Comparison of ENCODE assay signal across 19 cellular contexts in the genomic region with DNA sequence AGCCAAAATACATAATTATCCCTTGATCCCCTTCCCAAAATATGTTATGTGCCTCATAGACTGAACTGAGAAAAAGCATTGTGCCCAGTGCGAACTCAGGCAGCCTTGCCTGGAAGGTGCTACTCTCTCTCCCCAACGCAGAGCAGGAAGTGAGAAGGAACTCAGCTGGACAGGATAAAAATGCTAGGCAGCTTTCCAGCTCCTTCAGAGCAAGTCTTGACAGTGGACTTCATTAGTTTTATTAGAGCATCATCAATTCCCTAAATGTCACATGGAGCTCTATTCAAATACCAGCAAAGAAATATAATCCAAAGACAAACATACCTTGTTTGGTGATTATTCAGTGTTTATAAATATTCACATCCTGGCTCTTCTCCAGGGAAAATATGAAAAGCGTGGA.
A peak's percentile ranks its signal among the peaks of the same experiment; 100 is the strongest.
DNase-seq lines count a peak whose midpoint lies in the region; ATAC-seq, FAIRE-seq and TF ChIP-seq lines count a peak whose summit lies in the region.
"Had no signal": no experiment of that assay in that cellular context is flagged by ENCODE, and none has a peak within 500 bp of the region (broad histone marks: within the 10 kb centered on the region; RNA-seq: fewer than 3 reads in every experiment).

No MANE protein-coding gene starts in this region.

- no peak for TF ChIP-seq POLR2A in A549 (IDR thresholded peaks at IDR 0.05; ENCODE audit: low read length)

- H3K4me1 Mint-ChIP-seq in nephron progenitor cell = peaks cover 25% of the 10 kb centered on the region
- H3K4me1 Mint-ChIP-seq in activated CD8-positive, alpha-beta T cell treated with anti-CD3 and anti-CD28 coated beads for 36 hours (ENCODE audit: low read depth) = no peaks in the 10 kb centered on the region
- H3K4me1 Mint-ChIP-seq: CD14-positive monocyte had no signal

- peaks cover 35% of the 10 kb centered on the region for H3K36me3 Mint-ChIP-seq in nephron progenitor cell (ENCODE audit: low read depth)
- H3K36me3 Mint-ChIP-seq in activated CD8-positive, alpha-beta T cell treated with anti-CD3 and anti-CD28 coated beads for 36 hours (ENCODE audit: low read depth) = no peaks in the 10 kb centered on the region
- H3K36me3 Mint-ChIP-seq: CD14-positive monocyte had no signal

- TF ChIP-seq EP300 in A549 (IDR thresholded peaks at IDR 0.05) = no peak

- H3K4me1 ChIP-seq in A549 = peaks cover 16% of the 10 kb centered on the region; the same call in 1 of the 3 replicates
- H3K4me1 ChIP-seq: Peyer's patch had no signal

- H3K4me3 ChIP-seq in A549 (no peak overlapping the region), epithelial cell of esophagus (ENCODE audit: low read length) (no peak overlapping the region)
- H3K4me3 ChIP-seq: Peyer's patch had no signal

- no peak overlapping the region for H3K4me3 Mint-ChIP-seq in nephron progenitor cell
- H3K4me3 Mint-ChIP-seq in activated CD8-positive, alpha-beta T cell treated with anti-CD3 and anti-CD28 coated beads for 36 hours = no peak overlapping the region
- H3K4me3 Mint-ChIP-seq: CD14-positive monocyte had no signal

- intact Hi-C loops in activated CD8-positive, alpha-beta T cell treated with anti-CD3 and anti-CD28 coated beads for 36 hours (cut with micrococcal nuclease) = no loop called here

- CTCF ChIA-PET in A549 (lab: Yijun Ruan, JAX) = no interaction called here
- CTCF ChIA-PET in activated CD8-positive, alpha-beta T cell treated with anti-CD3 and anti-CD28 coated beads for 36 hours (lab: Charles Lee) = no interaction called here

- no peak for FAIRE-seq in A549 (lab: Jason Lieb, UNC)
- FAIRE-seq: G401.6, GM12892, H1 had no signal

- 54% methylated on average over 3 of the region's 3 CpGs for WGBS in A549 (ENCODE audit: missing lambda C conversion rate)

- H3K9me3 ChIP-seq in A549 = peaks cover 30% of the 10 kb centered on the region

- no peaks in the 10 kb centered on the region for H3K27me3 Mint-ChIP-seq in nephron progenitor cell (ENCODE audit: low read depth, poor library complexity)
- peaks cover 2% of the 10 kb centered on the region for H3K27me3 Mint-ChIP-seq in activated CD8-positive, alpha-beta T cell treated with anti-CD3 and anti-CD28 coated beads for 36 hours

- TF ChIP-seq CTCF in A549 (IDR thresholded peaks at IDR 0.05) (no peak), epithelial cell of esophagus (IDR thresholded peaks at IDR 0.05; ENCODE audit: insufficient read depth, low read depth, low read length, missing control alignments) (no peak), nephron progenitor cell (IDR thresholded peaks at IDR 0.05) (no peak)
- TF ChIP-seq CTCF in activated CD8-positive, alpha-beta T cell treated with anti-CD3 and anti-CD28 coated beads for 36 hours (IDR thresholded peaks at IDR 0.05) = no peak

- peak overlapping the region; percentile 60 for H3K4me2 ChIP-seq in A549
- H3K4me2 ChIP-seq: KMS-11 had no signal

- POLR2A ChIA-PET in A549 (lab: Yijun Ruan, JAX) = no interaction called here
- POLR2A ChIA-PET in activated CD8-positive, alpha-beta T cell treated with anti-CD3 and anti-CD28 coated beads for 36 hours (lab: Charles Lee) = no interaction called here

- H3K27ac ChIP-seq in A549 = peak overlapping the region; percentile 69 to 75; a peak in 5 of 6 replicates
- H3K27ac ChIP-seq: KMS-11, Peyer's patch had no signal

- H3K27ac Mint-ChIP-seq in nephron progenitor cell = peak overlapping the region; percentile 47
- no peak overlapping the region for H3K27ac Mint-ChIP-seq in activated CD8-positive, alpha-beta T cell treated with anti-CD3 and anti-CD28 coated beads for 36 hours
- H3K27ac Mint-ChIP-seq: CD14-positive monocyte had no signal

- no peak for ATAC-seq in A549
- ATAC-seq in GM21576 (IDR thresholded peaks at IDR 0.05; ENCODE audit: unreplicated experiment) = no peak
- ATAC-seq in activated CD8-positive, alpha-beta T cell treated with anti-CD3 and anti-CD28 coated beads for 36 hours = no peak

- DNase-seq in A549 (ENCODE audit: low read depth in 1 of 2, low spot score in 1 of 2) = no peak
- DNase-seq in NCI-H1048 (lab: John Stamatoyannopoulos, UW) = peak; percentile 12
- peak; percentile 79 for DNase-seq in epithelial cell of esophagus (ENCODE audit: low read depth)
- DNase-seq in nephron progenitor cell = no peak
- no peak for DNase-seq in stimulated activated CD4-positive, alpha-beta T cell treated with anti-CD3 and anti-CD28 coated beads, Interleukin-1b, Interleukin-23, amount 100 ng/mL, for 48 hours
- DNase-seq in SKM-1 (lab: John Stamatoyannopoulos, UW; ENCODE audit: unreplicated experiment) = no peak
- DNase-seq in activated CD8-positive, alpha-beta T cell treated with anti-CD3 and anti-CD28 coated beads for 36 hours = no peak
- DNase-seq: COR-L47, DMS79 treated with DMSO at 0.1 percent for 48 hours, NCI-H1417 treated with DMSO at 0.1 percent for 48 hours, NCI-H2029, NCI-H2171 treated with DMSO at 0.1 percent for 48 hours had no signal

- peaks cover 39% of the 10 kb centered on the region for H3K9me3 Mint-ChIP-seq in nephron progenitor cell
- peaks cover 9% of the 10 kb centered on the region for H3K9me3 Mint-ChIP-seq in activated CD8-positive, alpha-beta T cell treated with anti-CD3 and anti-CD28 coated beads for 36 hours

- no peak for TF ChIP-seq RAD21 in A549 (conservative IDR thresholded peaks at IDR 0.05 in 1 of 2, IDR thresholded peaks at IDR 0.05 in 1 of 2)

TF ChIP-seq in A549, 52 proteins besides CTCF, POLR2A, EP300 and RAD21:
- TF ChIP-seq EHMT2 (IDR thresholded peaks at IDR 0.05; ENCODE audit: low read depth) (no peak), NR3C1 (IDR thresholded peaks at IDR 0.05) (no peak), CBX2 (IDR thresholded peaks at IDR 0.05; ENCODE audit: borderline replicate concordance, low read depth) (no peak), GATA3 (IDR thresholded peaks at IDR 0.05; ENCODE audit: borderline replicate concordance) (no peak), RNF2 (IDR thresholded peaks at IDR 0.05; ENCODE audit: borderline replicate concordance, low read depth) (no peak), MAFK (IDR thresholded peaks at IDR 0.05; ENCODE audit: partially characterized antibody) (no peak), HOXB5 (CRISPR knock-in tag; IDR thresholded peaks at IDR 0.05) (no peak), KDM1A (IDR thresholded peaks at IDR 0.05; ENCODE audit: low read depth) (no peak), ZC3H11A (IDR thresholded peaks at IDR 0.05) (no peak), PBX3 (IDR thresholded peaks at IDR 0.05) (no peak), POLR2AphosphoS2 (conservative IDR thresholded peaks at IDR 0.05; ENCODE audit: low read length) (no peak), ZSCAN20 (CRISPR knock-in tag; IDR thresholded peaks at IDR 0.05) (no peak), FOXS1 (CRISPR knock-in tag; IDR thresholded peaks at IDR 0.05) (no peak), HOXA7 (CRISPR knock-in tag; IDR thresholded peaks at IDR 0.05) (no peak)
- TF ChIP-seq, protein P1, sequence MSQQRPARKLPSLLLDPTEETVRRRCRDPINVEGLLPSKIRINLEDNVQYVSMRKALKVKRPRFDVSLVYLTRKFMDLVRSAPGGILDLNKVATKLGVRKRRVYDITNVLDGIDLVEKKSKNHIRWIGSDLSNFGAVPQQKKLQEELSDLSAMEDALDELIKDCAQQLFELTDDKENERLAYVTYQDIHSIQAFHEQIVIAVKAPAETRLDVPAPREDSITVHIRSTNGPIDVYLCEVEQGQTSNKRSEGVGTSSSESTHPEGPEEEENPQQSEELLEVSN (IDR thresholded peaks at IDR 0.05; ENCODE audit: borderline replicate concordance, low read depth) = no peak

Comparison
In these comparisons a context has a peak if more than half of its experiments do, and no peak if none do; other contexts are left out.
1. DNase-seq: peak in NCI-H1048 (single experiment) and epithelial cell of esophagus (single experiment); none in A549 (0 of 2), nephron progenitor cell (single experiment), stimulated activated CD4-positive, alpha-beta T cell treated with anti-CD3 and anti-CD28 coated beads, Interleukin-1b, Interleukin-23, amount 100 ng/mL, for 48 hours (single experiment), SKM-1 (single experiment) and activated CD8-positive, alpha-beta T cell treated with anti-CD3 and anti-CD28 coated beads for 36 hours (single experiment).